Comparison of ENCODE assay signal across 25 cellular contexts in genomic region chr12:78038541-78038940, GRCh38.
"Had no signal": no experiment of that assay in that cellular context is flagged by ENCODE, and none has a peak within 500 bp of the region (broad histone marks: within the 10 kb centered on the region; RNA-seq: fewer than 3 reads in every experiment).

No MANE protein-coding gene starts in this region.

- H3K36me3 ChIP-seq: adrenal gland, breast epithelium, esophagus squamous epithelium, gastrocnemius medialis, left ventricle myocardium inferior, neutrophil, pancreas, right atrium auricular region, spleen, upper lobe of left lung had no signal

- ATAC-seq: activated naive CD4-positive, alpha-beta T cell treated with anti-CD3 and anti-CD28 coated beads, Interleukin-2, amount 50 U/mL, for 72 hours; activated T-helper 17 cell treated with anti-CD3 and anti-CD28 coated beads, Interleukin-2, amount 50 U/mL, for 72 hours; gastrocnemius medialis; pancreas; psoas muscle; WTC11 had no signal

- H3K27me3 ChIP-seq: adrenal gland, breast epithelium, esophagus squamous epithelium, gastrocnemius medialis, neutrophil, pancreas, right atrium auricular region, spleen, upper lobe of left lung had no signal

- H3K9me3 ChIP-seq: adrenal gland, esophagus squamous epithelium, gastrocnemius medialis, neutrophil, pancreas, psoas muscle, right atrium auricular region, upper lobe of left lung had no signal

- H3K4me1 ChIP-seq: adrenal gland, breast epithelium, esophagus squamous epithelium, gastrocnemius medialis, left ventricle myocardium inferior, pancreas, psoas muscle, right atrium auricular region had no signal

- H3K4me3 ChIP-seq: breast epithelium, coronary artery, esophagus squamous epithelium, gastrocnemius medialis, left ventricle myocardium inferior, pancreas, psoas muscle, right atrium auricular region, spleen had no signal

- DNase-seq: activated CD4-positive, alpha-beta T cell treated with anti-CD3 and anti-CD28 coated beads, Interleukin-2, amount 50 U/mL, for 4 hours; activated CD8-positive, alpha-beta memory T cell treated with anti-CD3 and anti-CD28 coated beads for 24 hours; activated CD8-positive, alpha-beta memory T cell treated with anti-CD3 and anti-CD28 coated beads, Interleukin-2, amount 50 U/mL, for 4 hours; activated T-cell treated with anti-CD3 and anti-CD28 coated beads, Interleukin-2, amount 50 U/mL, for 24 hours; adrenal gland; endodermal cell; esophagus squamous epithelium; gastrocnemius medialis; hippocampal formation; left ventricle myocardium inferior; naive B cell; pancreas; psoas muscle; spleen; stimulated activated CD4-positive, alpha-beta T cell treated with anti-CD3 and anti-CD28 coated beads, Interleukin-4, amount 100 ng/mL, for 1 hour; stimulated activated naive CD4-positive, alpha-beta T cell; T-helper 1 cell; upper lobe of left lung had no signal

- H3K27ac ChIP-seq: adrenal gland, breast epithelium, coronary artery, esophagus squamous epithelium, gastrocnemius medialis, left ventricle myocardium inferior, neutrophil, pancreas, psoas muscle, right atrium auricular region, spleen, upper lobe of left lung had no signal
